In the genomic region with DNA sequence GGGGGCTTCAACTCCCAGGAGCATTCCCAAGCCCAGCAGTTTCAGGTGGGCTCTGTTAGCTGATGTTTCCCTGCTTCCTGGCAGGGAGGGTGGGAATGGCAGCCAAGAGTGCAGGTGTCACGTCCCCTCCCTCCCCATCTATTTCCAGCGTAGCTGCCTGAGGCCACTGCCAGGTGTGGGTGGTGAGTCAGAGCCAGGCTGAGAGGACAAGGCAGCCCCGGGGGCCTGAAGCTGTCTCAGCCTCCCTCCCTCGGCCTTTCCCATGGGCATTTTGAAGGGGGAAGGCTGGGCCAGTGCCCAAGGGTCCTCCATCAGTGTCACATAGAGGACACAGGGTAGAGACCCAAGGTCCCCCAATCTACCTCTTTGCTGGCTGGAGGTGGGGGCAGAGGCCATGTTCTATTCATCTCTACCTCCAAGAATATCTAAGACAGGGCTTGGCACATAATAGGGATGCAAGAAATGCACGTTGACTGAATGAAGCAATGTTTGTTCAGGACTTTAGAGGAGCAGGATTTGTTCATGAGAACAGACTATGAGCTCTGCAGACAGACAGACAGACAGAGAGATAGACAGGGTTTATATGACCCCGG, we compare ENCODE assay signal across 10 cellular contexts. TPM values are rescaled to one million over a fixed set of nuclear protein-coding genes. Genes with fewer than 3 reads are reported as not detected.
DNase-seq lines count a peak whose midpoint lies in the region; ATAC-seq, FAIRE-seq and TF ChIP-seq lines count a peak whose summit lies in the region.
"Had no signal": no experiment of that assay in that cellular context is flagged by ENCODE, and none has a peak within 500 bp of the region (broad histone marks: within the 10 kb centered on the region; RNA-seq: fewer than 3 reads in every experiment).

No MANE protein-coding gene starts in this region.

- H3K27ac ChIP-seq in uterus: no peak overlapping the region

- H3K4me3 ChIP-seq in fibroblast of villous mesenchyme (ENCODE audit: low read depth, low read length) (no peak overlapping the region), uterus (no peak overlapping the region)

- H3K9me3 Mint-ChIP-seq in activated naive CD4-positive, alpha-beta T cell treated with anti-CD3 and anti-CD28 coated beads, Interleukin-2, amount 50 U/mL, for 72 hours: peaks cover 4 to 5% of the 10 kb centered on the region in 2 donors

- no peaks in the 10 kb centered on the region for H3K27me3 ChIP-seq in uterus

- intact Hi-C loops in uterus (cut with DNase I; ENCODE audit: low total_unique reads): no loop called here

- no peak for TF ChIP-seq POLR2A in uterus (IDR thresholded peaks at IDR 0.05)

- no peak for DNase-seq in activated naive CD4-positive, alpha-beta T cell treated with anti-CD3 and anti-CD28 coated beads, Interleukin-2, amount 50 U/mL, for 72 hours (ENCODE audit: low spot score in 2 of 2)
- no peak for DNase-seq in activated naive CD4-positive, alpha-beta T cell (lab: John Stamatoyannopoulos, UW)
- DNase-seq in NCI-H446 (lab: John Stamatoyannopoulos, UW) (peak; percentile 40 to 59), fibroblast of villous mesenchyme (ENCODE audit: low read depth) (peak; percentile 20), urothelium cell line (ENCODE audit: low spot score) (peak; percentile 89), HT-29 (ENCODE audit: low spot score) (no peak), GM19240 (ENCODE audit: insufficient read length, low spot score) (no peak), uterus (no peak)
- DNase-seq: activated CD8-positive, alpha-beta memory T cell treated with anti-CD3 and anti-CD28 coated beads, Interleukin-2, amount 50 U/mL, for 48 hours had no signal

- TF ChIP-seq CTCF in fibroblast of villous mesenchyme (IDR thresholded peaks at IDR 0.05; ENCODE audit: insufficient read depth, low read depth, low read length) (no peak), uterus (IDR thresholded peaks at IDR 0.05) (no peak)

- H3K27ac Mint-ChIP-seq in activated naive CD4-positive, alpha-beta T cell treated with anti-CD3 and anti-CD28 coated beads, Interleukin-2, amount 50 U/mL, for 72 hours: peak overlapping the region; percentile 41 to 97

- ATAC-seq in activated naive CD4-positive, alpha-beta T cell treated with anti-CD3 and anti-CD28 coated beads, Interleukin-2, amount 50 U/mL, for 72 hours: no peak
- ATAC-seq: sciatic nerve had no signal

- no peaks in the 10 kb centered on the region for H3K9me3 ChIP-seq in uterus

- peaks cover 0 to 4% of the 10 kb centered on the region in 2 donors for H3K4me1 ChIP-seq in uterus

- FAIRE-seq in urothelium cell line (lab: Jason Lieb, UNC): peak; percentile 81

- H3K36me3 ChIP-seq in uterus: no peaks in the 10 kb centered on the region

- H3K36me3 Mint-ChIP-seq in activated naive CD4-positive, alpha-beta T cell treated with anti-CD3 and anti-CD28 coated beads, Interleukin-2, amount 50 U/mL, for 72 hours: no peaks in the 10 kb centered on the region

RNA-seq across cellular contexts. Expression of a gene that starts 34.4 kb away (rescaled TPM):
- total RNA-seq in activated naive CD4-positive, alpha-beta T cell treated with anti-CD3 and anti-CD28 coated beads, Interleukin-2, amount 50 U/mL, for 72 hours: 100 to 1,000 TPM in 1 of 2 donors, 10 to 100 TPM in 1; 31.5 to 290 TPM
- 32.4 and 86.3 TPM in 2 replicates for total RNA-seq in fibroblast of villous mesenchyme
- 1.3 and 3.4 TPM in 2 replicates for total RNA-seq in HT-29 (2014; rRNA removed; shearing (Covaris generic))
- 100 to 1,000 TPM in 3 of 4 donors, 10 to 100 TPM in 1; 38.4 to 652 (median 260) TPM for total RNA-seq in uterus

Comparison
In these comparisons a context has a peak if more than half of its experiments do, and no peak if none do; other contexts are left out.
1. DNase-seq: peak in NCI-H446 (2 of 2), fibroblast of villous mesenchyme (single experiment) and urothelium cell line (single experiment); none in activated naive CD4-positive, alpha-beta T cell treated with anti-CD3 and anti-CD28 coated beads, Interleukin-2, amount 50 U/mL, for 72 hours (0 of 2), activated naive CD4-positive, alpha-beta T cell (0 of 4), HT-29 (single experiment), GM19240 (single experiment) and uterus (0 of 2).